ENCODE assay signal across 20 cellular contexts in the genomic region with DNA sequence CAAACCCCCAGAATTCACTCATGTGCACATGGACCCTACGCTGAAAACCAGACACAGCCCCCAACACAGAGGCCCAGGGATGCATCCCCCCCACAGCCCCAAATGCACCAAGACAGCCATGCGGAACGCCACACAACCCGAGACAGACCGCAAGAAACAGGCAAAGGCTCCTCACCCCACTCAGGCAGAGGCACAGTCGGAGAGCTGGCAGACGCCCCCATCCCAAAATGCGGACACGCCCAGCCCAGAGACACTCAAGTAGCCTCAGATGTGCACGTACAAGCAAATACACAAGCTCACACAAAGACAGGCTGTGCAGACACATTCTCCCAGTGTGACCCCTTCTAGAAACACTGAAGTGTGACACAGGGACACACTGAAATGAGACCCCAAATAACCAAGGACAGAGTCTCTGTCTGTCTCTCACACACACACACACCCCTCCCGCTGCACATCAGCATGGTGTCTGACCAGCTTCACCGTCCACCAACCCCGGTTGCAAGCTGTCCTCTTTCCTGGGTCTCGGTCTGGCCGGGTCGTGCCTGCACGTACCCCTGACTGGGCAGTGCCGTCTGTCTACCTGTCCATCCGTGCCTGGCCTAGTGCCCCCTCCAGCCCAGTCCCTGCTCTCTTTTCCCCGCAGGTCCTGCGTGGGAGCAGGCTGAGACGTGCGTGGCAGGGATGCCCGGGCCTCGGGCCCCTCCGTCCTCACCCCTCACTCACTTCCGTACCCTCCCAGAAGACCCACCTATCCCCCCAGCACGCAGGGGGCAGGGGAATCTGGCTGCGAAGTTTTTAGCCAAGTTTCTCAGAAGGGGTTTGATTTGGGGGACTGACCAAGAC. TPM values are rescaled to one million over a fixed set of nuclear protein-coding genes. Genes with fewer than 3 reads are reported as not detected.
DNase-seq lines count a peak whose midpoint lies in the region; ATAC-seq, FAIRE-seq and TF ChIP-seq lines count a peak whose summit lies in the region.
"Had no signal": no experiment of that assay in that cellular context is flagged by ENCODE, and none has a peak within 500 bp of the region (broad histone marks: within the 10 kb centered on the region; RNA-seq: fewer than 3 reads in every experiment).

No MANE protein-coding gene starts in this region.

- POLR2A ChIA-PET in activated CD4-positive, alpha-beta T cell treated with anti-CD3 and anti-CD28 coated beads, Interleukin-2, amount 10 ng/mL, durations not matched to agents 7 days and 5 days (lab: Charles Lee), result interaction anchor here (0.8 to 0.9 kb wide), 2 partner anchors 16 to 371 kb away, joined by 4 to 5 read pairs; a partner anchor contains a TSS
- POLR2A ChIA-PET in K562 (lab: Yijun Ruan, JAX), result interaction anchor here (0.7 to 1.4 kb wide), 3 partner anchors 9 to 23 kb away, joined by 4 read pairs; no protein-coding TSS in a partner anchor

- TF ChIP-seq EP300 in K562 (IDR thresholded peaks at IDR 0.05; ENCODE audit: low read length), result no peak

- H3K4me1 ChIP-seq in HUES6 (ENCODE audit: control insufficient read depth, insufficient read depth, low read length), result peaks cover 9% of the 10 kb centered on the region; the same call in 1 of the 2 replicates
- H3K4me1 ChIP-seq in K562 (replicated peaks in 1 of 2; ENCODE audit: control insufficient read depth in 2 of 2, insufficient read depth in 2 of 2, low read length in 2 of 2), result peaks cover 0 to 22% of the 10 kb centered on the region in 2 experiments; a peak in 2 of 5 replicates
- H3K4me1 ChIP-seq in small intestine (ENCODE audit: control insufficient read depth in 2 of 2, insufficient read depth in 1 of 2, low read depth in 1 of 2, low read length in 1 of 2), result no peaks in the 10 kb centered on the region
- H3K4me1 ChIP-seq in Peyer's patch, result peaks cover 0 to 35% (median 18%) of the 10 kb centered on the region in 4 donors

- H3K27me3 Mint-ChIP-seq in activated CD4-positive, alpha-beta T cell treated with anti-CD3 and anti-CD28 coated beads, Interleukin-2, amount 10 ng/mL, durations not matched to agents 7 days and 5 days, result peaks cover 34% of the 10 kb centered on the region
- no peaks in the 10 kb centered on the region for H3K27me3 Mint-ChIP-seq in nephron progenitor cell (ENCODE audit: low read depth, poor library complexity)

- H3K9ac ChIP-seq in HUES6 (ENCODE audit: low read length) (no peak overlapping the region), K562 (ENCODE audit: insufficient read depth in 1 of 2, low read depth in 2 of 2, low read length in 2 of 2) (no peak overlapping the region; a peak in 1 of 4 replicates)

- no TSS peak for BruUV-seq in K562 (replicated peaks; lab: Mats Ljungman, UMichigan)

- TF ChIP-seq CTCF in K562 (IDR thresholded peaks at IDR 0.05 in 2 of 3, conservative IDR thresholded peaks at IDR 0.05 in 1 of 3; ENCODE audit: insufficient read depth in 2 of 3, low read depth in 1 of 3, low read length in 3 of 3) (no peak), nephron progenitor cell (IDR thresholded peaks at IDR 0.05) (no peak), Peyer's patch (IDR thresholded peaks at IDR 0.05) (no peak)

- H2AFZ ChIP-seq in K562 (ENCODE audit: low read depth, low read length), result no peak overlapping the region

- H3K9me1 ChIP-seq in K562 (ENCODE audit: control insufficient read depth, insufficient read depth, low read length), result no peaks in the 10 kb centered on the region

- WGBS in K562 (ENCODE audit: insufficient coverage, low coverage, missing lambda C conversion rate), result 8% methylated on average over 25 of the region's 29 CpGs
- WGBS in small intestine, 3 donors, result 12 to 17% (median 13%) methylated on average over 29 of the region's 29 CpGs

- H3K79me2 ChIP-seq in K562 (ENCODE audit: control insufficient read depth, insufficient read depth, low read length), result no peaks in the 10 kb centered on the region

- H4K20me1 ChIP-seq in K562 (replicated peaks; ENCODE audit: control insufficient read depth, insufficient read depth, low read length), result peaks cover 29% of the 10 kb centered on the region; the same call in 1 of the 2 replicates

- H3K36me3 Mint-ChIP-seq in activated CD4-positive, alpha-beta T cell treated with anti-CD3 and anti-CD28 coated beads, Interleukin-2, amount 10 ng/mL, durations not matched to agents 7 days and 5 days (ENCODE audit: low read depth), result peaks cover 12% of the 10 kb centered on the region
- no peaks in the 10 kb centered on the region for H3K36me3 Mint-ChIP-seq in nephron progenitor cell (ENCODE audit: low read depth)

- DNase-seq in activated CD4-positive, alpha-beta T cell treated with anti-CD3 and anti-CD28 coated beads, Interleukin-2, amount 10 ng/mL, durations not matched to agents 7 days and 5 days, result no peak
- DNase-seq in activated CD4-positive, alpha-beta T cell treated with anti-CD3 and anti-CD28 coated beads for 1 hour, result no peak
- DNase-seq in K562 (ENCODE audit: extremely low read depth in 1 of 4, low spot score in 3 of 4) (peak in 1 of 4 experiments; percentile 16), nephron progenitor cell (no peak), small intestine (no peak), COLO829 (ENCODE audit: low spot score) (no peak), Peyer's patch (no peak)
- DNase-seq: ACHN; activated gamma-delta T cell; DMS79; heart right ventricle; NCI-H2029 treated with DMSO at 0.1 percent for 48 hours; NK-92 treated with Interleukin-12 subunit alpha and Interleukin-12 subunit beta, amount 100 ng/mL, for 24 hours; stimulated activated CD8-positive, alpha-beta memory T cell treated with anti-CD3 and anti-CD28 coated beads, Interleukin-4, amount 100 ng/mL, for 48 hours had no signal

- H3K4me2 ChIP-seq in K562 (ENCODE audit: insufficient read depth, low read length), result no peak overlapping the region

- CTCF ChIA-PET in activated CD4-positive, alpha-beta T cell treated with anti-CD3 and anti-CD28 coated beads, Interleukin-2, amount 10 ng/mL, durations not matched to agents 7 days and 5 days (lab: Charles Lee), result interaction anchor here (1.1 to 2.0 kb wide), 2 partner anchors 9 to 26 kb away, joined by 3 to 5 read pairs; no protein-coding TSS in a partner anchor
- CTCF ChIA-PET in K562 (lab: Yijun Ruan, JAX; ENCODE audit: low intra/inter-chr PET ratio), result no interaction called here

- H3K27ac ChIP-seq in HUES6 (ENCODE audit: low read depth, low read length) (no peak overlapping the region), K562 (ENCODE audit: extremely low read depth, low read depth, low read length) (no peak overlapping the region), small intestine (ENCODE audit: low read depth in 1 of 2, low read length in 1 of 2) (no peak overlapping the region), Peyer's patch (no peak overlapping the region)
- H3K27ac ChIP-seq: heart right ventricle, SJSA1, upper lobe of left lung had no signal

- H3K4me3 Mint-ChIP-seq in activated CD4-positive, alpha-beta T cell treated with anti-CD3 and anti-CD28 coated beads, Interleukin-2, amount 10 ng/mL, durations not matched to agents 7 days and 5 days, result no peak overlapping the region
- peak overlapping the region; percentile 54 for H3K4me3 Mint-ChIP-seq in nephron progenitor cell

- H3K9me3 ChIP-seq in HUES6 (ENCODE audit: control insufficient read depth, insufficient read depth, low read depth, low read length) (no peaks in the 10 kb centered on the region), K562 (replicated peaks; ENCODE audit: control insufficient read depth, insufficient read depth, low read depth, low read length) (no peaks in the 10 kb centered on the region), small intestine (ENCODE audit: control insufficient read depth, low read depth) (no peaks in the 10 kb centered on the region), Peyer's patch (no peaks in the 10 kb centered on the region)
- H3K9me3 ChIP-seq: heart right ventricle, SJSA1, upper lobe of left lung had no signal

- no peak for TF ChIP-seq RAD21 in K562 (CRISPR knock-in tag; conservative IDR thresholded peaks at IDR 0.05 in 1 of 2, IDR thresholded peaks at IDR 0.05 in 1 of 2)

- 0 out of 3 replicates have a peak, but pooled peaks have one; percentile 10 for ATAC-seq in K562

- no peaks in the 10 kb centered on the region for H3K36me3 ChIP-seq in HUES6 (ENCODE audit: control insufficient read depth, insufficient read depth, low read length)
- no peaks in the 10 kb centered on the region; the same call in 2 of the 3 replicates for H3K36me3 ChIP-seq in K562 (ENCODE audit: control insufficient read depth, insufficient read depth, low read length)
- H3K36me3 ChIP-seq in small intestine (ENCODE audit: control insufficient read depth in 2 of 2, insufficient read depth in 2 of 2, low read length in 2 of 2), result peaks cover 0 to 3% of the 10 kb centered on the region in 2 donors
- peaks cover 0 to 5% (median 0%) of the 10 kb centered on the region in 3 donors for H3K36me3 ChIP-seq in Peyer's patch

- H3K4me3 ChIP-seq in HUES6 (ENCODE audit: low read depth, low read length) (peak overlapping the region; percentile 36), K562 (no peak overlapping the region), small intestine (ENCODE audit: low read depth in 1 of 2, low read length in 2 of 2) (no peak overlapping the region), Peyer's patch (peak overlapping the region in 1 of 4 donors; percentile 6)
- H3K4me3 ChIP-seq: heart right ventricle, SJSA1, upper lobe of left lung had no signal

- TF ChIP-seq POLR2A in K562 (conservative IDR thresholded peaks at IDR 0.05) (no peak), Peyer's patch (IDR thresholded peaks at IDR 0.05) (no peak)

- H3K27ac Mint-ChIP-seq in activated CD4-positive, alpha-beta T cell treated with anti-CD3 and anti-CD28 coated beads, Interleukin-2, amount 10 ng/mL, durations not matched to agents 7 days and 5 days, result peak overlapping the region; percentile 3
- no peak overlapping the region for H3K27ac Mint-ChIP-seq in nephron progenitor cell

- no peaks in the 10 kb centered on the region for H3K9me3 Mint-ChIP-seq in activated CD4-positive, alpha-beta T cell treated with anti-CD3 and anti-CD28 coated beads, Interleukin-2, amount 10 ng/mL, durations not matched to agents 7 days and 5 days
- H3K9me3 Mint-ChIP-seq in nephron progenitor cell, result no peaks in the 10 kb centered on the region

- no peak for FAIRE-seq in K562 (lab: Jason Lieb, UNC)
- FAIRE-seq in small intestine (lab: Jason Lieb, UNC), result no peak

- intact Hi-C loops in K562 (cut with micrococcal nuclease), result no loop called here

- H3K4me1 Mint-ChIP-seq in activated CD4-positive, alpha-beta T cell treated with anti-CD3 and anti-CD28 coated beads, Interleukin-2, amount 10 ng/mL, durations not matched to agents 7 days and 5 days, result peaks cover 18% of the 10 kb centered on the region
- H3K4me1 Mint-ChIP-seq in nephron progenitor cell, result peaks cover 12% of the 10 kb centered on the region

- in situ Hi-C loops in K562 (cut with MboI), result no loop called here

- H3K27me3 ChIP-seq in HUES6 (ENCODE audit: control insufficient read depth, insufficient read depth, low read length) (peaks cover 88% of the 10 kb centered on the region), K562 (ENCODE audit: control insufficient read depth in 2 of 2, insufficient read depth in 2 of 2, low read length in 2 of 2) (peaks cover 32 to 53% of the 10 kb centered on the region in 2 experiments), small intestine (ENCODE audit: control insufficient read depth in 2 of 2, insufficient read depth in 2 of 2, low read length in 2 of 2) (peaks cover 15 to 33% of the 10 kb centered on the region in 2 donors), Peyer's patch (peaks cover 0 to 34% of the 10 kb centered on the region in 2 donors)

RNA-seq across cellular contexts. Expression of a gene that starts 16.1 kb away (rescaled TPM):
- total RNA-seq in activated CD4-positive, alpha-beta T cell treated with anti-CD3 and anti-CD28 coated beads, Interleukin-2, amount 10 ng/mL, durations not matched to agents 7 days and 5 days, result 1 to 10 TPM; 1.5 to 1.6 TPM
- total RNA-seq in K562 (2011; cell fraction: chromatin; rRNA removed; ENCODE audit: low replicate concordance), result 0.63 and 1.7 TPM in 2 replicates
- 0.79 and 1.3 TPM in 2 replicates for total RNA-seq in K562 (2011; cell fraction: nucleolus; rRNA removed)
- total RNA-seq in K562 (2011; cell fraction: nucleoplasm; rRNA removed), result 0.73 and 1.1 TPM in 2 replicates
- 0.16 and 0.32 TPM in 2 replicates for total RNA-seq in K562 (2014; rRNA removed)
- total RNA-seq in K562 (2014; rRNA removed; fragmentation: Illumina TruSeq; extraction: Trizol), result 0.10 TPM in 1 of 2 replicates, not detected in the other
- 0.11 TPM in 1 of 2 replicates, not detected in the other for total RNA-seq in K562 (2015; rRNA removed; fragmentation: Illumina TruSeq; extraction: Trizol)
- 0.67 and 0.75 TPM in 2 replicates for total RNA-seq in K562 (2021)
- 0.07 and 0.32 TPM in 2 replicates for polyA plus RNA-seq in K562 (2011; rRNA removed)
- polyA plus RNA-seq in K562 (2011; cell fraction: cytosol; rRNA removed), result 0.22 and 0.25 TPM in 2 replicates
- polyA plus RNA-seq in K562 (2011; cell fraction: nucleus; rRNA removed), result 2.9 and 3.3 TPM in 2 replicates
- polyA plus RNA-seq in K562 (2012), result 0.76 and 0.94 TPM in 2 replicates
- 0.31 and 0.50 TPM in 2 replicates for polyA plus RNA-seq in K562 (2014; fragmentation: Illumina TruSeq; extraction: Trizol)
- not detected for polyA plus RNA-seq in K562 (2014; fragmentation: Nextera tagmentation; extraction: Ambion mirVana)
- polyA plus RNA-seq in K562 (2014; rRNA removed), result 0.31 and 0.33 TPM in 2 replicates
- polyA minus RNA-seq in K562 (2011; rRNA and poly(A)+ RNA removed), result not detected in 2 replicates
- not detected in 2 replicates for polyA minus RNA-seq in K562 (2011; cell fraction: cytosol; rRNA and poly(A)+ RNA removed)
- polyA minus RNA-seq in K562 (2011; cell fraction: nucleus; rRNA and poly(A)+ RNA removed), result 0.40 and 0.67 TPM in 2 replicates
- polyA plus RNA-seq in small intestine, result under 1 TPM in 1 of 3 donors, not detected in 2; 0.21 TPM
- 1 to 10 TPM in 2 of 4 donors, under 1 TPM in 1, not detected in 1; 0.94 to 1.7 (median 1.7) TPM for total RNA-seq in Peyer's patch
- total RNA-seq: epithelial cell of proximal tubule, LHCN-M2, SJSA1 had no signal

RNA-seq across cellular contexts. Expression of a gene that starts 29.1 kb away (rescaled TPM):
- total RNA-seq in activated CD4-positive, alpha-beta T cell treated with anti-CD3 and anti-CD28 coated beads, Interleukin-2, amount 10 ng/mL, durations not matched to agents 7 days and 5 days, result 100 to 1,000 TPM; 663 to 761 TPM
- 190 and 355 TPM in 2 replicates for total RNA-seq in K562 (2011; cell fraction: chromatin; rRNA removed; ENCODE audit: low replicate concordance)
- 134 and 150 TPM in 2 replicates for total RNA-seq in K562 (2011; cell fraction: nucleolus; rRNA removed)
- 174 and 273 TPM in 2 replicates for total RNA-seq in K562 (2011; cell fraction: nucleoplasm; rRNA removed)
- total RNA-seq in K562 (2014; rRNA removed) (56.7 and 79.1 TPM in 2 replicates), K562 (2014; rRNA removed; fragmentation: Illumina TruSeq; extraction: Trizol) (8.3 and 11.2 TPM in 2 replicates), K562 (2015; rRNA removed; fragmentation: Illumina TruSeq; extraction: Trizol) (27.1 and 27.5 TPM in 2 replicates), K562 (2021) (126 and 149 TPM in 2 replicates), Peyer's patch (100 to 1,000 TPM in 3 of 4 donors, 10 to 100 TPM in 1; 90.0 to 368 (median 148) TPM)
- polyA plus RNA-seq in K562 (2011; rRNA removed) (29.8 and 50.5 TPM in 2 replicates), K562 (2014; fragmentation: Illumina TruSeq; extraction: Trizol) (39.8 and 71.1 TPM in 2 replicates), K562 (2014; fragmentation: Nextera tagmentation; extraction: Ambion mirVana) (1 to 10 TPM; 1.9 to 4.4 TPM), K562 (2014; rRNA removed) (86.0 and 112 TPM in 2 replicates), small intestine (100 to 1,000 TPM in 2 of 3 donors, 10 to 100 TPM in 1; 55.3 to 120 (median 118) TPM)
- polyA plus RNA-seq in K562 (2011; cell fraction: cytosol; rRNA removed), result 56.0 and 95.1 TPM in 2 replicates
- polyA plus RNA-seq in K562 (2011; cell fraction: nucleus; rRNA removed), result 165 and 197 TPM in 2 replicates
- 74.3 and 126 TPM in 2 replicates for polyA plus RNA-seq in K562 (2012)
- 15.0 and 21.2 TPM in 2 replicates for polyA minus RNA-seq in K562 (2011; rRNA and poly(A)+ RNA removed)
- polyA minus RNA-seq in K562 (2011; cell fraction: cytosol; rRNA and poly(A)+ RNA removed), result 48.5 and 52.9 TPM in 2 replicates
- 38.0 and 42.7 TPM in 2 replicates for polyA minus RNA-seq in K562 (2011; cell fraction: nucleus; rRNA and poly(A)+ RNA removed)

RNA-seq across cellular contexts. Expression of a gene that starts 35.0 kb away (rescaled TPM):
- total RNA-seq in activated CD4-positive, alpha-beta T cell treated with anti-CD3 and anti-CD28 coated beads, Interleukin-2, amount 10 ng/mL, durations not matched to agents 7 days and 5 days, result 1 to 10 TPM; 2.9 to 4.7 TPM
- total RNA-seq in K562 (2011; cell fraction: chromatin; rRNA removed; ENCODE audit: low replicate concordance), result 0.23 TPM in 1 of 2 replicates, not detected in the other
- 0.33 and 0.53 TPM in 2 replicates for total RNA-seq in K562 (2011; cell fraction: nucleolus; rRNA removed)
- not detected in 2 replicates for total RNA-seq in K562 (2011; cell fraction: nucleoplasm; rRNA removed)
- total RNA-seq in K562 (2014; rRNA removed), result not detected in 2 replicates
- not detected in 2 replicates for total RNA-seq in K562 (2014; rRNA removed; fragmentation: Illumina TruSeq; extraction: Trizol)
- total RNA-seq in K562 (2015; rRNA removed; fragmentation: Illumina TruSeq; extraction: Trizol), result 0.11 and 0.19 TPM in 2 replicates
- total RNA-seq in K562 (2021), result 0.38 and 0.42 TPM in 2 replicates
- 0.10 and 0.37 TPM in 2 replicates for polyA plus RNA-seq in K562 (2011; rRNA removed)
- polyA plus RNA-seq in K562 (2011; cell fraction: cytosol; rRNA removed), result 0.42 and 0.46 TPM in 2 replicates
- 0.17 and 0.28 TPM in 2 replicates for polyA plus RNA-seq in K562 (2011; cell fraction: nucleus; rRNA removed)
- 0.21 and 0.30 TPM in 2 replicates for polyA plus RNA-seq in K562 (2012)
- 0.22 TPM in 1 of 2 replicates, not detected in the other for polyA plus RNA-seq in K562 (2014; fragmentation: Illumina TruSeq; extraction: Trizol)
- under 1 TPM in 1 of 2 experiments, not detected in 1; 0.04 TPM for polyA plus RNA-seq in K562 (2014; fragmentation: Nextera tagmentation; extraction: Ambion mirVana)
- 0.72 TPM in 1 of 2 replicates, not detected in the other for polyA plus RNA-seq in K562 (2014; rRNA removed)
- polyA minus RNA-seq in K562 (2011; rRNA and poly(A)+ RNA removed), result not detected in 2 replicates
- polyA minus RNA-seq in K562 (2011; cell fraction: cytosol; rRNA and poly(A)+ RNA removed), result not detected in 2 replicates
- polyA minus RNA-seq in K562 (2011; cell fraction: nucleus; rRNA and poly(A)+ RNA removed), result not detected in 2 replicates
- polyA plus RNA-seq in small intestine, result 10 to 100 TPM in 1 of 3 donors, 1 to 10 TPM in 1, under 1 TPM in 1; 0.45 to 10.5 (median 8.9) TPM
- 10 to 100 TPM in 1 of 4 donors, 1 to 10 TPM in 3; 2.8 to 65.2 (median 4.2) TPM for total RNA-seq in Peyer's patch
- total RNA-seq: epithelial cell of proximal tubule, osteocyte had no signal

RNA-seq across cellular contexts. Expression of a gene that starts 47.0 kb away (rescaled TPM):
- total RNA-seq in activated CD4-positive, alpha-beta T cell treated with anti-CD3 and anti-CD28 coated beads, Interleukin-2, amount 10 ng/mL, durations not matched to agents 7 days and 5 days, result 10 to 100 TPM; 67.4 to 74.0 TPM
- 19.9 and 51.2 TPM in 2 replicates for total RNA-seq in K562 (2011; cell fraction: chromatin; rRNA removed; ENCODE audit: low replicate concordance)
- 69.7 and 71.9 TPM in 2 replicates for total RNA-seq in K562 (2011; cell fraction: nucleolus; rRNA removed)
- 51.7 and 54.7 TPM in 2 replicates for total RNA-seq in K562 (2011; cell fraction: nucleoplasm; rRNA removed)
- total RNA-seq in K562 (2014; rRNA removed) (24.5 and 32.7 TPM in 2 replicates), K562 (2014; rRNA removed; fragmentation: Illumina TruSeq; extraction: Trizol) (2.5 and 4.6 TPM in 2 replicates), K562 (2015; rRNA removed; fragmentation: Illumina TruSeq; extraction: Trizol) (7.1 and 7.2 TPM in 2 replicates), K562 (2021) (23.2 and 24.0 TPM in 2 replicates), Peyer's patch (100 to 1,000 TPM in 3 of 4 donors, 10 to 100 TPM in 1; 81.7 to 146 (median 124) TPM)
- polyA plus RNA-seq in K562 (2011; rRNA removed) (17.7 and 36.3 TPM in 2 replicates), K562 (2014; fragmentation: Illumina TruSeq; extraction: Trizol) (2.4 and 7.8 TPM in 2 replicates), K562 (2014; fragmentation: Nextera tagmentation; extraction: Ambion mirVana) (1 to 10 TPM; 5.2 to 9.3 TPM), K562 (2014; rRNA removed) (28.1 and 44.0 TPM in 2 replicates), small intestine (100 to 1,000 TPM; 183 to 227 (median 206) TPM)
- 84.6 and 116 TPM in 2 replicates for polyA plus RNA-seq in K562 (2011; cell fraction: cytosol; rRNA removed)
- 38.9 and 57.8 TPM in 2 replicates for polyA plus RNA-seq in K562 (2011; cell fraction: nucleus; rRNA removed)
- 22.9 and 60.5 TPM in 2 replicates for polyA plus RNA-seq in K562 (2012)
- 8.2 and 10.6 TPM in 2 replicates for polyA minus RNA-seq in K562 (2011; rRNA and poly(A)+ RNA removed)
- polyA minus RNA-seq in K562 (2011; cell fraction: cytosol; rRNA and poly(A)+ RNA removed), result 7.3 and 10.4 TPM in 2 replicates
- polyA minus RNA-seq in K562 (2011; cell fraction: nucleus; rRNA and poly(A)+ RNA removed), result 12.3 and 23.0 TPM in 2 replicates

RNA-seq across cellular contexts. Expression of a gene that starts 52.1 kb away (rescaled TPM):
- 1,000 to 10,000 TPM; 2,679 to 3,011 TPM for total RNA-seq in activated CD4-positive, alpha-beta T cell treated with anti-CD3 and anti-CD28 coated beads, Interleukin-2, amount 10 ng/mL, durations not matched to agents 7 days and 5 days
- 206 and 366 TPM in 2 replicates for total RNA-seq in K562 (2011; cell fraction: chromatin; rRNA removed; ENCODE audit: low replicate concordance)
- total RNA-seq in K562 (2011; cell fraction: nucleolus; rRNA removed), result 541 and 557 TPM in 2 replicates
- 534 and 889 TPM in 2 replicates for total RNA-seq in K562 (2011; cell fraction: nucleoplasm; rRNA removed)
- 2,281 and 2,654 TPM in 2 replicates for total RNA-seq in K562 (2014; rRNA removed)
- 2,194 and 2,528 TPM in 2 replicates for total RNA-seq in K562 (2014; rRNA removed; fragmentation: Illumina TruSeq; extraction: Trizol)
- total RNA-seq in K562 (2015; rRNA removed; fragmentation: Illumina TruSeq; extraction: Trizol), result 2,976 and 3,114 TPM in 2 replicates
- total RNA-seq in K562 (2021), result 3,020 and 3,167 TPM in 2 replicates
- 1,964 and 2,381 TPM in 2 replicates for polyA plus RNA-seq in K562 (2011; rRNA removed)
- polyA plus RNA-seq in K562 (2011; cell fraction: cytosol; rRNA removed), result 4,557 and 6,735 TPM in 2 replicates
- 550 and 673 TPM in 2 replicates for polyA plus RNA-seq in K562 (2011; cell fraction: nucleus; rRNA removed)
- polyA plus RNA-seq in K562 (2012), result 3,411 and 3,853 TPM in 2 replicates
- 2,057 and 2,080 TPM in 2 replicates for polyA plus RNA-seq in K562 (2014; fragmentation: Illumina TruSeq; extraction: Trizol)
- 1,000 to 10,000 TPM; 3,130 to 3,408 TPM for polyA plus RNA-seq in K562 (2014; fragmentation: Nextera tagmentation; extraction: Ambion mirVana)
- 1,986 and 2,747 TPM in 2 replicates for polyA plus RNA-seq in K562 (2014; rRNA removed)
- 324 and 393 TPM in 2 replicates for polyA minus RNA-seq in K562 (2011; rRNA and poly(A)+ RNA removed)
- polyA minus RNA-seq in K562 (2011; cell fraction: cytosol; rRNA and poly(A)+ RNA removed), result 1,276 and 1,752 TPM in 2 replicates
- 176 and 348 TPM in 2 replicates for polyA minus RNA-seq in K562 (2011; cell fraction: nucleus; rRNA and poly(A)+ RNA removed)
- polyA plus RNA-seq in small intestine, result 1,000 to 10,000 TPM; 2,031 to 3,349 (median 3,107) TPM
- 100 to 1,000 TPM; 363 to 861 (median 619) TPM for total RNA-seq in Peyer's patch
